In genomic region chrX:78103001-78103634, GRCh38 we compare ENCODE assay signal across 8 cellular contexts. TPM values are rescaled to one million over a fixed set of nuclear protein-coding genes. Genes with fewer than 3 reads are reported as not detected.
A peak's percentile ranks its signal among the peaks of the same experiment; 100 is the strongest.
DNase-seq lines count a peak whose midpoint lies in the region; ATAC-seq and TF ChIP-seq lines count a peak whose summit lies in the region.

No MANE protein-coding gene starts in this region.

- no peak overlapping the region for H3K9ac ChIP-seq in endocrine pancreas (ENCODE audit: control insufficient read depth, insufficient read depth, low read length)

- no peaks in the 10 kb centered on the region for H3K9me2 ChIP-seq in PC-9 (ENCODE audit: insufficient read depth)

- H4K20me1 ChIP-seq in PC-9 (ENCODE audit: insufficient read depth) = peaks cover 32% of the 10 kb centered on the region

- intact Hi-C loops in CD4-positive, alpha-beta T cell (cut with DNase I, micrococcal nuclease) = loop anchor here (5.0 to 10.0 kb wide), 4 partner anchors 58 to 412 kb away; partner anchors contain the start of genes ATRX (in 1 of the 2), COX7B (in 1 of the 2) and MAGT1 (in 1 of the 2)
- intact Hi-C loops in PC-9 (cut with micrococcal nuclease; ENCODE audit: unreplicated experiment) = loop anchor here (5.0 kb wide), 2 partner anchors 81 to 191 kb away; partner anchors contain the start of gene ATP7A

- H3K4me3 Mint-ChIP-seq in CD4-positive, alpha-beta T cell = peak overlapping the region; percentile 98

- peaks cover 24% of the 10 kb centered on the region; the same call in 1 of the 2 replicates for H3K36me3 ChIP-seq in PC-9 (ENCODE audit: low read depth)
- H3K36me3 ChIP-seq in endocrine pancreas (ENCODE audit: control insufficient read depth, insufficient read depth, low read length) = no peaks in the 10 kb centered on the region
- H3K36me3 ChIP-seq in neutrophil = no peaks in the 10 kb centered on the region

- H3F3A ChIP-seq in PC-9 (ENCODE audit: insufficient read depth, low read depth) = 0 out of 2 replicates have a peak, but pooled peaks cover 3% of the 10 kb centered on the region

- H2AFZ ChIP-seq in PC-9 = peak overlapping the region; percentile 94

- no peak for DNase-seq in CD4-positive, alpha-beta T cell
- DNase-seq in PC-9 = no peak
- DNase-seq in cerebellar cortex (ENCODE audit: low spot score) = no peak
- no peak for DNase-seq in medulla oblongata (ENCODE audit: extremely low spot score)
- no peak for DNase-seq in stimulated activated CD4-positive, alpha-beta T cell treated with anti-CD3 and anti-CD28 coated beads, Interleukin-4, amount 100 ng/mL, for 4 hours

- no peaks in the 10 kb centered on the region for H3K27me3 Mint-ChIP-seq in CD4-positive, alpha-beta T cell

- no peaks in the 10 kb centered on the region for H3K27me3 ChIP-seq in CD4-positive, alpha-beta T cell (ENCODE audit: control insufficient read depth, insufficient read depth, low read length)
- H3K27me3 ChIP-seq in PC-9 (ENCODE audit: insufficient read depth, low read depth) (no peaks in the 10 kb centered on the region), endocrine pancreas (ENCODE audit: control insufficient read depth, insufficient read depth, low read length) (no peaks in the 10 kb centered on the region), neutrophil (no peaks in the 10 kb centered on the region)

- H3K4me1 ChIP-seq in PC-9 (replicated peaks; ENCODE audit: insufficient read depth) (peaks cover 35% of the 10 kb centered on the region), endocrine pancreas (ENCODE audit: control insufficient read depth, insufficient read depth, low read length) (peaks cover 2% of the 10 kb centered on the region), neutrophil (ENCODE audit: control insufficient read depth in 1 of 2, insufficient read depth in 1 of 2, low read depth in 1 of 2, low read length in 1 of 2) (peaks cover 35 to 38% of the 10 kb centered on the region in 2 experiments)

- TSS peak; percentile 83 for BruUV-seq in PC-9 (replicated peaks; lab: Mats Ljungman, UMichigan)

- peaks cover 40% of the 10 kb centered on the region for H3K79me2 ChIP-seq in PC-9 (ENCODE audit: low read depth)

- H3K4me1 Mint-ChIP-seq in CD4-positive, alpha-beta T cell (ENCODE audit: low read depth) = peaks cover 53% of the 10 kb centered on the region

- no peak for ATAC-seq in CD4-positive, alpha-beta T cell (ENCODE audit: poor library complexity)
- no peak for ATAC-seq in HG03354 (IDR thresholded peaks at IDR 0.05; ENCODE audit: poor library complexity, severe bottlenecking, unreplicated experiment)

- CTCF ChIA-PET in CD4-positive, alpha-beta T cell (lab: Charles Lee) = interaction anchor here (1.2 kb wide), 1 partner anchor 204 kb away, joined by 3 read pairs; the partner anchor contains the start of gene COX7B
- CTCF ChIA-PET in PC-9 (lab: Charles Lee) = no interaction called here

- peak overlapping the region; percentile 82 for H3K27ac ChIP-seq in CD4-positive, alpha-beta T cell (ENCODE audit: low read depth, low read length)
- H3K27ac ChIP-seq in PC-9 (peak overlapping the region; percentile 80), neutrophil (peak overlapping the region; percentile 97)

- no peak for TF ChIP-seq CTCF in CD4-positive, alpha-beta T cell (IDR thresholded peaks at IDR 0.05)
- TF ChIP-seq CTCF in PC-9 (conservative IDR thresholded peaks at IDR 0.05) (no peak), neutrophil (IDR thresholded peaks at IDR 0.05) (no peak)

- H3K9me3 ChIP-seq in CD4-positive, alpha-beta T cell (ENCODE audit: control insufficient read depth, low read length) = no peaks in the 10 kb centered on the region
- no peaks in the 10 kb centered on the region for H3K9me3 ChIP-seq in PC-9 (ENCODE audit: insufficient read depth, low read depth)
- H3K9me3 ChIP-seq in endocrine pancreas (ENCODE audit: control insufficient read depth, low read length) = no peaks in the 10 kb centered on the region
- no peaks in the 10 kb centered on the region for H3K9me3 ChIP-seq in neutrophil

- H3K27ac Mint-ChIP-seq in CD4-positive, alpha-beta T cell = peak overlapping the region; percentile 99

- POLR2A ChIA-PET in CD4-positive, alpha-beta T cell (lab: Charles Lee) = interaction anchor here (2.5 to 4.3 kb wide), 2 partner anchors 30 to 204 kb away, joined by 13 to 21 read pairs; partner anchors contain the start of gene COX7B
- POLR2A ChIA-PET in PC-9 (lab: Charles Lee; ENCODE audit: unreplicated experiment) = no interaction called here

- H3K4me3 ChIP-seq in PC-9 = peak overlapping the region; percentile 75
- H3K4me3 ChIP-seq in endocrine pancreas (ENCODE audit: control insufficient read depth, insufficient read depth, low read length) = peak overlapping the region; percentile 52
- peak overlapping the region; percentile 74 to 98 for H3K4me3 ChIP-seq in neutrophil (ENCODE audit: low read depth in 1 of 2, low read length in 1 of 2)

- H3K9me3 Mint-ChIP-seq in CD4-positive, alpha-beta T cell = no peaks in the 10 kb centered on the region

- H3K36me3 Mint-ChIP-seq in CD4-positive, alpha-beta T cell (ENCODE audit: low read depth) = peaks cover 36% of the 10 kb centered on the region

- H3K4me2 ChIP-seq in PC-9 = peak overlapping the region; percentile 85

RNA-seq across cellular contexts. Expression of gene PGK1, which starts 0.9 kb away (rescaled TPM):
- 100 to 1,000 TPM; 267 to 281 TPM for total RNA-seq in CD4-positive, alpha-beta T cell
- total RNA-seq in PC-9 (2021) = 320 and 409 TPM in 2 replicates

RNA-seq across cellular contexts. Expression of gene TAF9B, which starts 36.3 kb away (rescaled TPM):
- total RNA-seq in CD4-positive, alpha-beta T cell = 10 to 100 TPM in 1 of 2 experiments, 1 to 10 TPM in 1; 9.6 to 10.3 TPM
- total RNA-seq in PC-9 (2021) = 8.8 and 11.4 TPM in 2 replicates
